10 cellular contexts compared by ENCODE assay signal in the genomic region with DNA sequence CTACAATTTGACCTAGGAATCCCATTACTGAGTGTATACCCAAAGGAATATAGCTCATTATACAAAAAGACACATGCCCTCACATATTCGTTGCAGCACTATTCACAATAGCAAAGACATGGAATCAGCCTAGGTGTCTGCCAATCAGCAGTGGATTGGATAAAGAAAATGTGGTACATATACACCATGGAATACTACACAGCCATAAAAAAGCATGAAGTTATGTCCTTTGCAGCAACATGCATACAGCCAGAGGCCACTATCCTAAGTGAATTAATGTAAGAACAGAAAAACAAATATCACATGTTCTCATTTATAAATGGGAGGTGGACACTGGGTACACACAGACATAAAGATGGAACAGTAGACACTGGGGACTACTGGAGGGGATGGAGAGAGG.
A peak's percentile ranks its signal among the peaks of the same experiment; 100 is the strongest.
ATAC-seq and TF ChIP-seq lines count a peak whose summit lies in the region.
"Had no signal": no experiment of that assay in that cellular context is flagged by ENCODE, and none has a peak within 500 bp of the region (broad histone marks: within the 10 kb centered on the region; RNA-seq: fewer than 3 reads in every experiment).

No MANE protein-coding gene starts in this region.

- no peak for ATAC-seq in GM18517 (IDR thresholded peaks at IDR 0.05; ENCODE audit: unreplicated experiment)
- ATAC-seq: A549; CD8-positive, alpha-beta T cell had no signal

- no peak for TF ChIP-seq CTCF in HEK293 (tag by site-specific recombination; IDR thresholded peaks at IDR 0.05)

- H3K36me3 ChIP-seq in HEK293 (ENCODE audit: control insufficient read depth in 2 of 2, insufficient read depth in 1 of 2, low read length in 2 of 2), result no peaks in the 10 kb centered on the region
- H3K36me3 ChIP-seq: BE2C; BLaER1; BLaER1 treated with 17β-estradiol and CSF1 and Interleukin-3, amounts not matched to agents 10 nM and 100 nM had no signal

- CTCF ChIA-PET in HEK293 (lab: Yijun Ruan, JAX), result no interaction called here

- POLR2A ChIA-PET in HEK293 (lab: Yijun Ruan, JAX), result no interaction called here

- peaks cover 15% of the 10 kb centered on the region for H3K4me1 ChIP-seq in HEK293 (ENCODE audit: control insufficient read depth, insufficient read depth, low read length)
- H3K4me1 ChIP-seq: BE2C, BLaER1 had no signal

- H3K9me3 ChIP-seq in HEK293 (ENCODE audit: control insufficient read depth, insufficient read depth, low read depth, low read length), result no peaks in the 10 kb centered on the region
- H3K9me3 ChIP-seq: A549; BE2C; BLaER1; BLaER1 treated with 17β-estradiol and CSF1 and Interleukin-3, amounts not matched to agents 10 nM and 100 nM; Caco-2 had no signal

- H3K4me3 ChIP-seq in HEK293 (ENCODE audit: low read depth, low read length), result no peak overlapping the region
- H3K4me3 ChIP-seq: A549; BLaER1; BLaER1 treated with 17β-estradiol and CSF1 and Interleukin-3, amounts not matched to agents 10 nM and 100 nM had no signal

- no peak overlapping the region for H3K27ac ChIP-seq in HEK293 (ENCODE audit: extremely low read depth, low read depth, low read length)
- H3K27ac ChIP-seq: 22Rv1; A549; BLaER1; BLaER1 treated with 17β-estradiol and CSF1 and Interleukin-3, amounts not matched to agents 10 nM and 100 nM; C4-2B had no signal

TF ChIP-seq in HEK293, 187 proteins besides CTCF, POLR2A, EP300 and RAD21:
- TF ChIP-seq, protein P1, sequence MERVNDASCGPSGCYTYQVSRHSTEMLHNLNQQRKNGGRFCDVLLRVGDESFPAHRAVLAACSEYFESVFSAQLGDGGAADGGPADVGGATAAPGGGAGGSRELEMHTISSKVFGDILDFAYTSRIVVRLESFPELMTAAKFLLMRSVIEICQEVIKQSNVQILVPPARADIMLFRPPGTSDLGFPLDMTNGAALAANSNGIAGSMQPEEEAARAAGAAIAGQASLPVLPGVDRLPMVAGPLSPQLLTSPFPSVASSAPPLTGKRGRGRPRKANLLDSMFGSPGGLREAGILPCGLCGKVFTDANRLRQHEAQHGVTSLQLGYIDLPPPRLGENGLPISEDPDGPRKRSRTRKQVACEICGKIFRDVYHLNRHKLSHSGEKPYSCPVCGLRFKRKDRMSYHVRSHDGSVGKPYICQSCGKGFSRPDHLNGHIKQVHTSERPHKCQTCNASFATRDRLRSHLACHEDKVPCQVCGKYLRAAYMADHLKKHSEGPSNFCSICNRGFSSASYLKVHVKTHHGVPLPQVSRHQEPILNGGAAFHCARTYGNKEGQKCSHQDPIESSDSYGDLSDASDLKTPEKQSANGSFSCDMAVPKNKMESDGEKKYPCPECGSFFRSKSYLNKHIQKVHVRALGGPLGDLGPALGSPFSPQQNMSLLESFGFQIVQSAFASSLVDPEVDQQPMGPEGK (tag by site-specific recombination; IDR thresholded peaks at IDR 0.05), result no peak
- no peak for TF ChIP-seq GFI1B (tag by site-specific recombination; IDR thresholded peaks at IDR 0.05)
- no peak for TF ChIP-seq ZNF792 (tag by site-specific recombination; IDR thresholded peaks at IDR 0.05)
- TF ChIP-seq, protein P2, sequence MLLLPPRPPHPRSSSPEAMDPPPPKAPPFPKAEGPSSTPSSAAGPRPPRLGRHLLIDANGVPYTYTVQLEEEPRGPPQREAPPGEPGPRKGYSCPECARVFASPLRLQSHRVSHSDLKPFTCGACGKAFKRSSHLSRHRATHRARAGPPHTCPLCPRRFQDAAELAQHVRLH (tag by site-specific recombination; IDR thresholded peaks at IDR 0.05), result peak; percentile 55; the same call in 1 of the 2 replicates
- no peak for TF ChIP-seq ZNF175 (tag by site-specific recombination; IDR thresholded peaks at IDR 0.05)
- TF ChIP-seq ZNF223 (tag by site-specific recombination; IDR thresholded peaks at IDR 0.05), result no peak
- TF ChIP-seq, protein P3, sequence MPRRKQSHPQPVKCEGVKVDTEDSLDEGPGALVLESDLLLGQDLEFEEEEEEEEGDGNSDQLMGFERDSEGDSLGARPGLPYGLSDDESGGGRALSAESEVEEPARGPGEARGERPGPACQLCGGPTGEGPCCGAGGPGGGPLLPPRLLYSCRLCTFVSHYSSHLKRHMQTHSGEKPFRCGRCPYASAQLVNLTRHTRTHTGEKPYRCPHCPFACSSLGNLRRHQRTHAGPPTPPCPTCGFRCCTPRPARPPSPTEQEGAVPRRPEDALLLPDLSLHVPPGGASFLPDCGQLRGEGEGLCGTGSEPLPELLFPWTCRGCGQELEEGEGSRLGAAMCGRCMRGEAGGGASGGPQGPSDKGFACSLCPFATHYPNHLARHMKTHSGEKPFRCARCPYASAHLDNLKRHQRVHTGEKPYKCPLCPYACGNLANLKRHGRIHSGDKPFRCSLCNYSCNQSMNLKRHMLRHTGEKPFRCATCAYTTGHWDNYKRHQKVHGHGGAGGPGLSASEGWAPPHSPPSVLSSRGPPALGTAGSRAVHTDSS (tag by site-specific recombination; IDR thresholded peaks at IDR 0.05), result no peak
- TF ChIP-seq ZNF670 (tag by site-specific recombination; IDR thresholded peaks at IDR 0.05; ENCODE audit: low read depth), result no peak
- peak; percentile 86 for TF ChIP-seq ZNF146 (tag by site-specific recombination; IDR thresholded peaks at IDR 0.05)
- TF ChIP-seq ZFP3 (tag by site-specific recombination; IDR thresholded peaks at IDR 0.05; ENCODE audit: low read depth), result no peak
- TF ChIP-seq ZNF548 (tag by site-specific recombination; IDR thresholded peaks at IDR 0.05), result no peak
- TF ChIP-seq, protein P4, sequence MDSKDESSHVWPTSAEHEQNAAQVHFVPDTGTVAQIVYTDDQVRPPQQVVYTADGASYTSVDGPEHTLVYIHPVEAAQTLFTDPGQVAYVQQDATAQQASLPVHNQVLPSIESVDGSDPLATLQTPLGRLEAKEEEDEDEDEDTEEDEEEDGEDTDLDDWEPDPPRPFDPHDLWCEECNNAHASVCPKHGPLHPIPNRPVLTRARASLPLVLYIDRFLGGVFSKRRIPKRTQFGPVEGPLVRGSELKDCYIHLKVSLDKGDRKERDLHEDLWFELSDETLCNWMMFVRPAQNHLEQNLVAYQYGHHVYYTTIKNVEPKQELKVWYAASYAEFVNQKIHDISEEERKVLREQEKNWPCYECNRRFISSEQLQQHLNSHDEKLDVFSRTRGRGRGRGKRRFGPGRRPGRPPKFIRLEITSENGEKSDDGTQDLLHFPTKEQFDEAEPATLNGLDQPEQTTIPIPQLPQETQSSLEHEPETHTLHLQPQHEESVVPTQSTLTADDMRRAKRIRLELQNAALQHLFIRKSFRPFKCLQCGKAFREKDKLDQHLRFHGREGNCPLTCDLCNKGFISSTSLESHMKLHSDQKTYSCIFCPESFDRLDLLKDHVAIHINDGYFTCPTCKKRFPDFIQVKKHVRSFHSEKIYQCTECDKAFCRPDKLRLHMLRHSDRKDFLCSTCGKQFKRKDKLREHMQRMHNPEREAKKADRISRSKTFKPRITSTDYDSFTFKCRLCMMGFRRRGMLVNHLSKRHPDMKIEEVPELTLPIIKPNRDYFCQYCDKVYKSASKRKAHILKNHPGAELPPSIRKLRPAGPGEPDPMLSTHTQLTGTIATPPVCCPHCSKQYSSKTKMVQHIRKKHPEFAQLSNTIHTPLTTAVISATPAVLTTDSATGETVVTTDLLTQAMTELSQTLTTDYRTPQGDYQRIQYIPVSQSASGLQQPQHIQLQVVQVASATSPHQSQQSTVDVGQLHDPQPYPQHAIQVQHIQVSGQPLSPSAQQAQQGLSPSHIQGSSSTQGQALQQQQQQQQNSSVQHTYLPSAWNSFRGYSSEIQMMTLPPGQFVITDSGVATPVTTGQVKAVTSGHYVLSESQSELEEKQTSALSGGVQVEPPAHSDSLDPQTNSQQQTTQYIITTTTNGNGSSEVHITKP (tag by site-specific recombination; IDR thresholded peaks at IDR 0.05), result no peak
